ENCODE assay signal across 24 cellular contexts in genomic region chr7:15784694-15785030, GRCh38.
"Had no signal": no experiment of that assay in that cellular context is flagged by ENCODE, and none has a peak within 500 bp of the region (broad histone marks: within the 10 kb centered on the region; RNA-seq: fewer than 3 reads in every experiment).

No MANE protein-coding gene starts in this region.

- DNase-seq: activated CD4-positive, alpha-beta T cell treated with anti-CD3 and anti-CD28 coated beads for 4 hours; activated CD4-positive, alpha-beta T cell treated with anti-CD3 and anti-CD28 coated beads, Interleukin-2, amount 50 U/mL, for 48 hours; activated CD8-positive, alpha-beta memory T cell treated with anti-CD3 and anti-CD28 coated beads for 24 hours; activated effector memory CD4-positive, alpha-beta T cell treated with anti-CD3 and anti-CD28 coated beads, Interleukin-2, amount 50 U/mL, for 16 hours; activated naive CD4-positive, alpha-beta T cell treated with anti-CD3 and anti-CD28 coated beads for 36 hours; activated naive CD8-positive, alpha-beta T cell treated with anti-CD3 and anti-CD28 coated beads for 36 hours; adrenal gland; brain microvascular endothelial cell; foreskin keratinocyte; heart right ventricle; kidney glomerular epithelial cell; left lung; lower lobe of right lung; natural killer cell; pancreas; stimulated activated CD4-positive, alpha-beta T cell treated with anti-CD3 and anti-CD28 coated beads, Interleukin-12 subunit alpha, Interleukin-12 subunit beta, amount 100 ng/mL, for 4 hours; stimulated activated CD4-positive, alpha-beta T cell treated with anti-CD3 and anti-CD28 coated beads, Interleukin-4, amount 100 ng/mL, for 1 hour; stimulated activated naive CD8-positive, alpha-beta T cell treated with anti-CD3 and anti-CD28 coated beads, Interleukin-15, amount 100 ng/mL, for 72 hours had no signal

- H3K27ac ChIP-seq: adrenal gland, brain microvascular endothelial cell, esophagus muscularis mucosa, foreskin keratinocyte, lower lobe of right lung, pancreas, prostate gland had no signal

- H3K4me1 Mint-ChIP-seq: activated naive CD8-positive, alpha-beta T cell treated with anti-CD3 and anti-CD28 coated beads for 36 hours; natural killer cell; stimulated activated effector memory CD8-positive, alpha-beta T cell treated with anti-CD3 and anti-CD28 coated beads, Interleukin-12 subunit alpha, Interleukin-12 subunit beta, amount 100 ng/mL, for 72 hours; stimulated activated naive CD8-positive, alpha-beta T cell treated with anti-CD3 and anti-CD28 coated beads, Interleukin-15, amount 100 ng/mL, for 72 hours had no signal

- H3K4me3 ChIP-seq: adrenal gland, esophagus muscularis mucosa, heart right ventricle, left lung, lower lobe of right lung, pancreas, prostate gland, skin epidermis, tibial nerve had no signal

- H3K36me3 ChIP-seq: adrenal gland, brain microvascular endothelial cell, esophagus muscularis mucosa, heart right ventricle, left lung, lower lobe of right lung, pancreas, prostate gland, tibial nerve had no signal

- H3K27ac Mint-ChIP-seq: activated naive CD4-positive, alpha-beta T cell treated with anti-CD3 and anti-CD28 coated beads for 36 hours; activated naive CD8-positive, alpha-beta T cell treated with anti-CD3 and anti-CD28 coated beads for 36 hours; activated T-helper 1 cell treated with anti-CD3 and anti-CD28 coated beads, Interleukin-12 subunit alpha, Interleukin-12 subunit beta, Interleukin-2, Interleukin-4 antibody, amounts not matched to agents 30 ng/mL and 10 ng/mL and 1 ng/mL, durations not matched to agents 14 hours and 24 hours and 36 hours; natural killer cell; stimulated activated effector memory CD8-positive, alpha-beta T cell treated with anti-CD3 and anti-CD28 coated beads, Interleukin-12 subunit alpha, Interleukin-12 subunit beta, amount 100 ng/mL, for 72 hours; stimulated activated naive CD8-positive, alpha-beta T cell treated with anti-CD3 and anti-CD28 coated beads, Interleukin-15, amount 100 ng/mL, for 72 hours had no signal

- H3K9me3 Mint-ChIP-seq: activated naive CD8-positive, alpha-beta T cell treated with anti-CD3 and anti-CD28 coated beads for 36 hours had no signal

- ATAC-seq: foreskin keratinocyte; natural killer cell; pancreas; stimulated activated effector memory CD8-positive, alpha-beta T cell treated with anti-CD3 and anti-CD28 coated beads, Interleukin-12 subunit alpha, Interleukin-12 subunit beta, amount 100 ng/mL, for 72 hours; stimulated activated naive CD8-positive, alpha-beta T cell treated with anti-CD3 and anti-CD28 coated beads, Interleukin-15, amount 100 ng/mL, for 72 hours had no signal

- H3K4me1 ChIP-seq: adrenal gland, foreskin keratinocyte, lower lobe of right lung, pancreas, prostate gland had no signal

- H3K27me3 Mint-ChIP-seq: activated naive CD8-positive, alpha-beta T cell treated with anti-CD3 and anti-CD28 coated beads for 36 hours; stimulated activated naive CD8-positive, alpha-beta T cell treated with anti-CD3 and anti-CD28 coated beads, Interleukin-15, amount 100 ng/mL, for 72 hours had no signal

- H3K9me3 ChIP-seq: adrenal gland, esophagus muscularis mucosa, lower lobe of right lung, pancreas, prostate gland, tibial nerve had no signal

- H3K27me3 ChIP-seq: adrenal gland, brain microvascular endothelial cell, esophagus muscularis mucosa, foreskin keratinocyte, heart right ventricle, left lung, pancreas, tibial nerve had no signal

- H3K4me3 Mint-ChIP-seq: activated naive CD4-positive, alpha-beta T cell treated with anti-CD3 and anti-CD28 coated beads for 36 hours; activated naive CD8-positive, alpha-beta T cell treated with anti-CD3 and anti-CD28 coated beads for 36 hours; activated T-helper 1 cell treated with anti-CD3 and anti-CD28 coated beads, Interleukin-12 subunit alpha, Interleukin-12 subunit beta, Interleukin-2, Interleukin-4 antibody, amounts not matched to agents 30 ng/mL and 10 ng/mL and 1 ng/mL, durations not matched to agents 14 hours and 24 hours and 36 hours; natural killer cell; stimulated activated effector memory CD8-positive, alpha-beta T cell treated with anti-CD3 and anti-CD28 coated beads, Interleukin-12 subunit alpha, Interleukin-12 subunit beta, amount 100 ng/mL, for 72 hours; stimulated activated naive CD8-positive, alpha-beta T cell treated with anti-CD3 and anti-CD28 coated beads, Interleukin-15, amount 100 ng/mL, for 72 hours had no signal

- H3K36me3 Mint-ChIP-seq: activated naive CD8-positive, alpha-beta T cell treated with anti-CD3 and anti-CD28 coated beads for 36 hours; stimulated activated effector memory CD8-positive, alpha-beta T cell treated with anti-CD3 and anti-CD28 coated beads, Interleukin-12 subunit alpha, Interleukin-12 subunit beta, amount 100 ng/mL, for 72 hours had no signal
